1 cellular context compared by ENCODE assay signal in the genomic region with DNA sequence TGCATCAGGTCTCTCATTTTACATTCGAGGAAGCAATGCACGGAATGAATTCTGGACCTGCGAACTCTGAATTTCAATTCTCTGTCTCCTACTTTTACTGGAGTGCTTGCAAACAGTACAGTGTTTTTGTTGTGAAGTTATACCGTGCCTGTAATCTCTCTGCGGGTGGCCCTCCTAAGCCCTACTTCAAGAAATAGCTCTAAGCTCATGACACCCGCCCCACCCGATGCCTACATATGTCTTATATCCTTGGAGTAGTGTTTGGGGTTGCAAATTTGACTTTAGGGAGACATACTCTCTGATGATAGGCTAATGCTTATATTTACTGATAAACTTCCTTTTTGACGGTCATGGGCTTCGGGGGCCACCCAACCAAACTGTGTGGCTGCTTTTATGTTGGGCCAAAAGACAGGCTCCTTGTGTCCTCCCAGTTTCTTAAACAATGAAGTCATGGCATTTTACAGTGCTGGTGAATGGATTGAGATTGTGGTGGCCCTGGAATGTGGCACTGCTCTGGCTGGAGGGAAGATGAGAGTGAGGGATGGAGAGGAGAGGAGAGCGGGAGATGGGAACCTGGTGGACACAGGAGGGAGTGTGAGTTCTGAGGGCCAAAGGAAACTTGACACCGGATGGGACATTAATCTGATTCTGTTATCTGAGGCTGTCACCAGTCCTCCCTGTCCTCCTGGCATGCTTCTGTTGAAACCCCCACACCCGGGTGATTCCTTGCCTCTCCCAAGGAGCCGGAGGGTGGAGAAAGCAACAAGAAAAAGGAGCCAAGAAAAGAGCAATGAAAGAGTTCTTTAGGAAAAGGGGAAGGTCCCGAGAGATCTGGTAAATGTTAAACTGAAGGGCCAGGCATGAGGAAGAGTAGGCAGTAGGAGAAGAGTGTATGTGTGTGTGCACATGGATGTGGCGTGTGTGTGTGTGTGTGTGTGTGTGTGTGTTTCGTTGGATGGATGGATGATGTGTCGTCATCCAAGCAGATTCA.
TF ChIP-seq lines count a peak whose summit lies in the region.

No MANE protein-coding gene starts in this region.

TF ChIP-seq in HepG2, 621 proteins besides CTCF, POLR2A, EP300 and RAD21:
- TF ChIP-seq, protein P1, sequence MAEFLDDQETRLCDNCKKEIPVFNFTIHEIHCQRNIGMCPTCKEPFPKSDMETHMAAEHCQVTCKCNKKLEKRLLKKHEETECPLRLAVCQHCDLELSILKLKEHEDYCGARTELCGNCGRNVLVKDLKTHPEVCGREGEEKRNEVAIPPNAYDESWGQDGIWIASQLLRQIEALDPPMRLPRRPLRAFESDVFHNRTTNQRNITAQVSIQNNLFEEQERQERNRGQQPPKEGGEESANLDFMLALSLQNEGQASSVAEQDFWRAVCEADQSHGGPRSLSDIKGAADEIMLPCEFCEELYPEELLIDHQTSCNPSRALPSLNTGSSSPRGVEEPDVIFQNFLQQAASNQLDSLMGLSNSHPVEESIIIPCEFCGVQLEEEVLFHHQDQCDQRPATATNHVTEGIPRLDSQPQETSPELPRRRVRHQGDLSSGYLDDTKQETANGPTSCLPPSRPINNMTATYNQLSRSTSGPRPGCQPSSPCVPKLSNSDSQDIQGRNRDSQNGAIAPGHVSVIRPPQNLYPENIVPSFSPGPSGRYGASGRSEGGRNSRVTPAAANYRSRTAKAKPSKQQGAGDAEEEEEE (CRISPR knock-in tag; IDR thresholded peaks at IDR 0.05; ENCODE audit: borderline replicate concordance) = no peak
